ENCODE assay signal across 9 cellular contexts in genomic region chr12:18224745-18225144, GRCh38. TPM values are rescaled to one million over a fixed set of nuclear protein-coding genes. Genes with fewer than 3 reads are reported as not detected.
DNase-seq lines count a peak whose midpoint lies in the region; ATAC-seq and TF ChIP-seq lines count a peak whose summit lies in the region.
"Had no signal": no experiment of that assay in that cellular context is flagged by ENCODE, and none has a peak within 500 bp of the region (broad histone marks: within the 10 kb centered on the region; RNA-seq: fewer than 3 reads in every experiment).

No MANE protein-coding gene starts in this region.

- H3K27ac ChIP-seq in 22Rv1 (no peak overlapping the region), endodermal cell (ENCODE audit: low read depth, low read length) (no peak overlapping the region)

- no peak for ATAC-seq in GM19452 (IDR thresholded peaks at IDR 0.05; ENCODE audit: unreplicated experiment)
- no peak for ATAC-seq in GM21619 (IDR thresholded peaks at IDR 0.05; ENCODE audit: unreplicated experiment)
- ATAC-seq in natural killer cell treated with Interleukin-12 subunit alpha and Interleukin-12 subunit beta and Interleukin-15 and Interleukin-18, amount 100 ng/mL, for 72 hours: no peak

- H3K9me3 Mint-ChIP-seq in endodermal cell (peaks cover 6% of the 10 kb centered on the region), progenitor cell of endocrine pancreas (ENCODE audit: low read depth) (peaks cover 6% of the 10 kb centered on the region)
- no peaks in the 10 kb centered on the region for H3K9me3 Mint-ChIP-seq in natural killer cell treated with Interleukin-12 subunit alpha and Interleukin-12 subunit beta and Interleukin-15 and Interleukin-18, amount 100 ng/mL, for 72 hours

- H3K9me3 ChIP-seq in endodermal cell (ENCODE audit: control insufficient read depth, low read length): no peaks in the 10 kb centered on the region

- H3K4me1 Mint-ChIP-seq in endodermal cell: peaks cover 11% of the 10 kb centered on the region
- H3K4me1 Mint-ChIP-seq in progenitor cell of endocrine pancreas (ENCODE audit: low read depth): peaks cover 18% of the 10 kb centered on the region
- no peaks in the 10 kb centered on the region for H3K4me1 Mint-ChIP-seq in natural killer cell treated with Interleukin-12 subunit alpha and Interleukin-12 subunit beta and Interleukin-15 and Interleukin-18, amount 100 ng/mL, for 72 hours (ENCODE audit: low read depth in 2 of 2)

- H3K27ac Mint-ChIP-seq in endodermal cell (no peak overlapping the region), progenitor cell of endocrine pancreas (no peak overlapping the region)
- H3K27ac Mint-ChIP-seq in natural killer cell treated with Interleukin-12 subunit alpha and Interleukin-12 subunit beta and Interleukin-15 and Interleukin-18, amount 100 ng/mL, for 72 hours: no peak overlapping the region

- no peaks in the 10 kb centered on the region for H3K4me1 ChIP-seq in endodermal cell (ENCODE audit: control insufficient read depth, insufficient read depth, low read length)

- no peaks in the 10 kb centered on the region for H3K27me3 ChIP-seq in endodermal cell (ENCODE audit: control insufficient read depth, insufficient read depth, low read length, poor library complexity, severe bottlenecking)

- DNase-seq in H4 (ENCODE audit: low spot score) (peak; percentile 35), NCI-H748 treated with DMSO at 0.1 percent for 48 hours (lab: John Stamatoyannopoulos, UW) (peak; percentile 52), endodermal cell (no peak), progenitor cell of endocrine pancreas (ENCODE audit: low spot score, unreplicated experiment) (no peak)
- no peak for DNase-seq in natural killer cell treated with Interleukin-12 subunit alpha and Interleukin-12 subunit beta and Interleukin-15 and Interleukin-18, amount 100 ng/mL, for 72 hours (ENCODE audit: low spot score)

- H3K36me3 ChIP-seq in endodermal cell (ENCODE audit: control insufficient read depth, insufficient read depth, low read length): no peaks in the 10 kb centered on the region

- H3K36me3 Mint-ChIP-seq in endodermal cell (ENCODE audit: low read depth): no peaks in the 10 kb centered on the region
- H3K36me3 Mint-ChIP-seq in progenitor cell of endocrine pancreas (ENCODE audit: insufficient read depth): no peaks in the 10 kb centered on the region
- H3K36me3 Mint-ChIP-seq in natural killer cell treated with Interleukin-12 subunit alpha and Interleukin-12 subunit beta and Interleukin-15 and Interleukin-18, amount 100 ng/mL, for 72 hours: no peaks in the 10 kb centered on the region

- H3K27me3 Mint-ChIP-seq in endodermal cell (ENCODE audit: insufficient read depth): no peaks in the 10 kb centered on the region
- H3K27me3 Mint-ChIP-seq in progenitor cell of endocrine pancreas: no peaks in the 10 kb centered on the region
- no peaks in the 10 kb centered on the region for H3K27me3 Mint-ChIP-seq in natural killer cell treated with Interleukin-12 subunit alpha and Interleukin-12 subunit beta and Interleukin-15 and Interleukin-18, amount 100 ng/mL, for 72 hours

- no peak overlapping the region for H3K4me3 Mint-ChIP-seq in endodermal cell
- H3K4me3 Mint-ChIP-seq in progenitor cell of endocrine pancreas (ENCODE audit: low read depth): no peak overlapping the region
- H3K4me3 Mint-ChIP-seq in natural killer cell treated with Interleukin-12 subunit alpha and Interleukin-12 subunit beta and Interleukin-15 and Interleukin-18, amount 100 ng/mL, for 72 hours: no peak overlapping the region

- no peak overlapping the region for H3K4me3 ChIP-seq in endodermal cell (ENCODE audit: low read length)

- H3K9ac ChIP-seq in endodermal cell (ENCODE audit: extremely low read depth, low read length, poor library complexity, severe bottlenecking): no peak overlapping the region

- TF ChIP-seq CTCF in 22Rv1 (IDR thresholded peaks at IDR 0.05) (peak; percentile 81), endodermal cell (conservative IDR thresholded peaks at IDR 0.05) (peak; percentile 96), progenitor cell of endocrine pancreas (IDR thresholded peaks at IDR 0.05; ENCODE audit: unreplicated experiment) (peak; percentile 80)

RNA-seq across cellular contexts. Expression of gene PIK3C2G, which starts 36.6 kb away (rescaled TPM):
- not detected in 2 replicates for total RNA-seq in H4 (2014; rRNA removed; shearing (Covaris generic))
- total RNA-seq in endodermal cell: not detected
- polyA plus RNA-seq in endodermal cell (2013, experiment 1 of 2): not detected
- polyA plus RNA-seq in endodermal cell (2013, experiment 2 of 2): not detected
- total RNA-seq in progenitor cell of endocrine pancreas: 26.0 and 26.4 TPM in 2 replicates
- total RNA-seq in natural killer cell treated with Interleukin-12 subunit alpha and Interleukin-12 subunit beta and Interleukin-15 and Interleukin-18, amount 100 ng/mL, for 72 hours: not detected
- total RNA-seq: activated CD8-positive, alpha-beta memory T cell treated with anti-CD3 and anti-CD28 coated beads for 36 hours had no signal

Comparison
In these comparisons a context has a peak if more than half of its experiments do, and no peak if none do; other contexts are left out.
1. DNase-seq: peak in H4 (single experiment) and NCI-H748 treated with DMSO at 0.1 percent for 48 hours (single experiment); none in endodermal cell (single experiment), progenitor cell of endocrine pancreas (single experiment) and natural killer cell treated with Interleukin-12 subunit alpha and Interleukin-12 subunit beta and Interleukin-15 and Interleukin-18, amount 100 ng/mL, for 72 hours (single experiment).
2. RNA of gene PIK3C2G, which starts 36.6 kb away (total RNA-seq): 26.0 to 26.4 TPM in progenitor cell of endocrine pancreas; not detected in endodermal cell, not detected in H4 and not detected in natural killer cell treated with Interleukin-12 subunit alpha and Interleukin-12 subunit beta and Interleukin-15 and Interleukin-18, amount 100 ng/mL, for 72 hours; every median in the first group is over 10 times any median in the second.
3. Peak in every context shown above with its lines, with median percentiles within 50 percentile points of each other: CTCF ChIP-seq.